Comparison of ENCODE assay signal across 1 cellular context in the genomic region with DNA sequence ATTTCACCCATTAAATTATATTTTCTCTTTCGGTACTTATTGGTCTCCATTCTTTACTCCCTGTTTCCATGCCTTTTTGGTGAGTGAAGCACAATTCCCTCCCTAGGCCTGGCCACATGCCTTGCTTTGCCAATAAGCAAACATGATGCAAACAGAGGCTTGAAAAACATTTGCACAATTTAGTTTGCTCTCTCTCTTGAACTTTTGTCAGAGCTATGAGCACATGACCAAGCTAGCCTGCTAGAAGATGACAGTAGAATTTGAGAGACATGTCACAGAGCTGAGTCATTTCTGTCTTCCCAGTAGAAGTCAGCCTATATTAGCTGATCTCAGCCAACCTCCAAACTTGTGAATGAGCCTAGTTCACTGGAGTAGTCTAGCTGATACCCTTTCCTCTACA.
TF ChIP-seq lines count a peak whose summit lies in the region.

No MANE protein-coding gene starts in this region.

TF ChIP-seq in GM12878, 131 proteins besides CTCF, POLR2A, EP300 and RAD21 (continued from another document and continues in another):
- TF ChIP-seq PKNOX1 (IDR thresholded peaks at IDR 0.05) (peak; percentile 86), MTA2 (IDR thresholded peaks at IDR 0.05; ENCODE audit: low read depth) (no peak), EGR1 (IDR thresholded peaks at IDR 0.05; ENCODE audit: borderline replicate concordance in 1 of 2, low read depth in 2 of 2, low read length in 2 of 2) (no peak), USF2 (IDR thresholded peaks at IDR 0.05; ENCODE audit: borderline replicate concordance, low read depth, low read length) (peak; percentile 61; the same call in 1 of the 2 replicates), CHD2 (IDR thresholded peaks at IDR 0.05; ENCODE audit: borderline replicate concordance, low read depth, low read length) (no peak), ZNF384 (IDR thresholded peaks at IDR 0.05; ENCODE audit: borderline replicate concordance, low read depth, low read length) (no peak), CREB1 (IDR thresholded peaks at IDR 0.05; ENCODE audit: low read depth) (peak; percentile 91), NRF1 (conservative IDR thresholded peaks at IDR 0.05; ENCODE audit: low read depth, low read length) (no peak), TCF7 (IDR thresholded peaks at IDR 0.05; ENCODE audit: borderline replicate concordance) (no peak), CBX5 (IDR thresholded peaks at IDR 0.05; ENCODE audit: low read depth) (no peak), SUZ12 (IDR thresholded peaks at IDR 0.05; ENCODE audit: unreplicated experiment) (no peak), SMAD5 (IDR thresholded peaks at IDR 0.05; ENCODE audit: low read depth) (no peak), WRNIP1 (IDR thresholded peaks at IDR 0.05; ENCODE audit: borderline replicate concordance, low read depth, low read length) (no peak), BHLHE40 (IDR thresholded peaks at IDR 0.05; ENCODE audit: borderline replicate concordance in 1 of 2, low read depth in 2 of 2, low read length in 1 of 2) (peak; percentile 44 to 61; a peak in 2 of 4 replicates), SMAD1 (IDR thresholded peaks at IDR 0.05; ENCODE audit: low read depth, partially characterized antibody) (no peak), ZZZ3 (IDR thresholded peaks at IDR 0.05; ENCODE audit: control insufficient read depth, insufficient read length, low read depth) (no peak), SIN3A (IDR thresholded peaks at IDR 0.05; ENCODE audit: low read depth, low read length) (no peak), NFXL1 (IDR thresholded peaks at IDR 0.05; ENCODE audit: borderline replicate concordance) (no peak), ZNF207 (IDR thresholded peaks at IDR 0.05; ENCODE audit: borderline replicate concordance) (0 out of 2 replicates have a peak, but pooled peaks have one; percentile 21), HDAC2 (IDR thresholded peaks at IDR 0.05) (no peak), IRF4 (IDR thresholded peaks at IDR 0.05; ENCODE audit: low read depth, low read length) (peak; percentile 98), KDM1A (IDR thresholded peaks at IDR 0.05; ENCODE audit: borderline replicate concordance) (no peak), IKZF2 (IDR thresholded peaks at IDR 0.05) (peak in 1 of 2 experiments; percentile 17; a peak in 2 of 4 replicates), BCL11A (IDR thresholded peaks at IDR 0.05; ENCODE audit: low read depth, low read length) (peak; percentile 48; the same call in 1 of the 2 replicates), TCF12 (IDR thresholded peaks at IDR 0.05; ENCODE audit: low read depth, low read length) (no peak), NR2C1 (IDR thresholded peaks at IDR 0.05) (no peak), MLLT1 (IDR thresholded peaks at IDR 0.05) (no peak), GABPA (IDR thresholded peaks at IDR 0.05; ENCODE audit: low read depth) (no peak), ELK1 (IDR thresholded peaks at IDR 0.05; ENCODE audit: low read depth, low read length) (no peak), E2F8 (IDR thresholded peaks at IDR 0.05; ENCODE audit: low read depth, partially characterized antibody) (no peak), EZH2 (IDR thresholded peaks at IDR 0.05; ENCODE audit: borderline replicate concordance, control insufficient read depth, low read depth, low read length) (no peak), KLF5 (IDR thresholded peaks at IDR 0.05; ENCODE audit: partially characterized antibody) (no peak), JUND (IDR thresholded peaks at IDR 0.05; ENCODE audit: low read depth, low read length) (peak; percentile 92), SUPT20H (IDR thresholded peaks at IDR 0.05; ENCODE audit: borderline replicate concordance, control insufficient read depth, low read depth, low read length) (no peak), MEF2B (IDR thresholded peaks at IDR 0.05; ENCODE audit: partially characterized antibody, poor library complexity, severe bottlenecking) (no peak)
- TF ChIP-seq, protein P1, sequence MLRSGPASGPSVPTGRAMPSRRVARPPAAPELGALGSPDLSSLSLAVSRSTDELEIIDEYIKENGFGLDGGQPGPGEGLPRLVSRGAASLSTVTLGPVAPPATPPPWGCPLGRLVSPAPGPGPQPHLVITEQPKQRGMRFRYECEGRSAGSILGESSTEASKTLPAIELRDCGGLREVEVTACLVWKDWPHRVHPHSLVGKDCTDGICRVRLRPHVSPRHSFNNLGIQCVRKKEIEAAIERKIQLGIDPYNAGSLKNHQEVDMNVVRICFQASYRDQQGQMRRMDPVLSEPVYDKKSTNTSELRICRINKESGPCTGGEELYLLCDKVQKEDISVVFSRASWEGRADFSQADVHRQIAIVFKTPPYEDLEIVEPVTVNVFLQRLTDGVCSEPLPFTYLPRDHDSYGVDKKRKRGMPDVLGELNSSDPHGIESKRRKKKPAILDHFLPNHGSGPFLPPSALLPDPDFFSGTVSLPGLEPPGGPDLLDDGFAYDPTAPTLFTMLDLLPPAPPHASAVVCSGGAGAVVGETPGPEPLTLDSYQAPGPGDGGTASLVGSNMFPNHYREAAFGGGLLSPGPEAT (IDR thresholded peaks at IDR 0.05; ENCODE audit: low read depth): peak; percentile 18; the same call in 1 of the 2 replicates
- TF ChIP-seq, protein P2, sequence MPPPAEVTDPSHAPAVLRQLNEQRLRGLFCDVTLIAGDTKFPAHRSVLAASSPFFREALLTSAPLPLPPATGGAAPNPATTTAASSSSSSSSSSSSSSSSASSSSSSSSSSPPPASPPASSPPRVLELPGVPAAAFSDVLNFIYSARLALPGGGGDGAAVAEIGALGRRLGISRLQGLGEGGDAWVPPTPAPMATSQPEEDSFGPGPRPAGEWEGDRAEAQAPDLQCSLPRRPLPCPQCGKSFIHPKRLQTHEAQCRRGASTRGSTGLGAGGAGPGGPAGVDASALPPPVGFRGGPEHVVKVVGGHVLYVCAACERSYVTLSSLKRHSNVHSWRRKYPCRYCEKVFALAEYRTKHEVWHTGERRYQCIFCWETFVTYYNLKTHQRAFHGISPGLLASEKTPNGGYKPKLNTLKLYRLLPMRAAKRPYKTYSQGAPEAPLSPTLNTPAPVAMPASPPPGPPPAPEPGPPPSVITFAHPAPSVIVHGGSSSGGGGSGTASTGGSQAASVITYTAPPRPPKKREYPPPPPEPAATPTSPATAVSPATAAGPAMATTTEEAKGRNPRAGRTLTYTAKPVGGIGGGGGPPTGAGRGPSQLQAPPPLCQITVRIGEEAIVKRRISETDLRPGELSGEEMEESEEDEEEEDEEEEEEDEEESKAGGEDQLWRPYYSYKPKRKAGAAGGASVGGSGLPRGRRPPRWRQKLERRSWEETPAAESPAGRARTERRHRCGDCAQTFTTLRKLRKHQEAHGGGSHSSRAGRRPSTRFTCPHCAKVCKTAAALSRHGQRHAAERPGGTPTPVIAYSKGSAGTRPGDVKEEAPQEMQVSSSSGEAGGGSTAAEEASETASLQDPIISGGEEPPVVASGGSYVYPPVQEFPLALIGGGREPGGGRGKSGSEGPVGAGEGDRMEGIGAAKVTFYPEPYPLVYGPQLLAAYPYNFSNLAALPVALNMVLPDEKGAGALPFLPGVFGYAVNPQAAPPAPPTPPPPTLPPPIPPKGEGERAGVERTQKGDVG (CRISPR knock-in tag; IDR thresholded peaks at IDR 0.05): no peak
- TF ChIP-seq, protein P3, sequence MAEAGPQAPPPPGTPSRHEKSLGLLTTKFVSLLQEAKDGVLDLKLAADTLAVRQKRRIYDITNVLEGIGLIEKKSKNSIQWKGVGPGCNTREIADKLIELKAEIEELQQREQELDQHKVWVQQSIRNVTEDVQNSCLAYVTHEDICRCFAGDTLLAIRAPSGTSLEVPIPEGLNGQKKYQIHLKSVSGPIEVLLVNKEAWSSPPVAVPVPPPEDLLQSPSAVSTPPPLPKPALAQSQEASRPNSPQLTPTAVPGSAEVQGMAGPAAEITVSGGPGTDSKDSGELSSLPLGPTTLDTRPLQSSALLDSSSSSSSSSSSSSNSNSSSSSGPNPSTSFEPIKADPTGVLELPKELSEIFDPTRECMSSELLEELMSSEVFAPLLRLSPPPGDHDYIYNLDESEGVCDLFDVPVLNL (IDR thresholded peaks at IDR 0.05; ENCODE audit: low read depth, low read length): no peak
- TF ChIP-seq, protein P4, sequence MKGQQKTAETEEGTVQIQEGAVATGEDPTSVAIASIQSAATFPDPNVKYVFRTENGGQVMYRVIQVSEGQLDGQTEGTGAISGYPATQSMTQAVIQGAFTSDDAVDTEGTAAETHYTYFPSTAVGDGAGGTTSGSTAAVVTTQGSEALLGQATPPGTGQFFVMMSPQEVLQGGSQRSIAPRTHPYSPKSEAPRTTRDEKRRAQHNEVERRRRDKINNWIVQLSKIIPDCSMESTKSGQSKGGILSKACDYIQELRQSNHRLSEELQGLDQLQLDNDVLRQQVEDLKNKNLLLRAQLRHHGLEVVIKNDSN (IDR thresholded peaks at IDR 0.05; ENCODE audit: borderline replicate concordance, extremely low read length, insufficient read depth, low read depth, low read length): no peak
- TF ChIP-seq, protein P5, sequence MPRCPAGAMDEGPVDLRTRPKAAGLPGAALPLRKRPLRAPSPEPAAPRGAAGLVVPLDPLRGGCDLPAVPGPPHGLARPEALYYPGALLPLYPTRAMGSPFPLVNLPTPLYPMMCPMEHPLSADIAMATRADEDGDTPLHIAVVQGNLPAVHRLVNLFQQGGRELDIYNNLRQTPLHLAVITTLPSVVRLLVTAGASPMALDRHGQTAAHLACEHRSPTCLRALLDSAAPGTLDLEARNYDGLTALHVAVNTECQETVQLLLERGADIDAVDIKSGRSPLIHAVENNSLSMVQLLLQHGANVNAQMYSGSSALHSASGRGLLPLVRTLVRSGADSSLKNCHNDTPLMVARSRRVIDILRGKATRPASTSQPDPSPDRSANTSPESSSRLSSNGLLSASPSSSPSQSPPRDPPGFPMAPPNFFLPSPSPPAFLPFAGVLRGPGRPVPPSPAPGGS (IDR thresholded peaks at IDR 0.05; ENCODE audit: borderline replicate concordance, insufficient read depth, low read depth, low read length, poor library complexity, severe bottlenecking): no peak
